25 cellular contexts compared by ENCODE assay signal in genomic region chr2:62597323-62597722, GRCh38.
A peak's percentile ranks its signal among the peaks of the same experiment; 100 is the strongest.
DNase-seq lines count a peak whose midpoint lies in the region; ATAC-seq and TF ChIP-seq lines count a peak whose summit lies in the region.
"Had no signal": no experiment of that assay in that cellular context is flagged by ENCODE, and none has a peak within 500 bp of the region (broad histone marks: within the 10 kb centered on the region; RNA-seq: fewer than 3 reads in every experiment).

No MANE protein-coding gene starts in this region.

- no peaks in the 10 kb centered on the region for H3K9me3 Mint-ChIP-seq in stimulated activated naive CD8-positive, alpha-beta T cell treated with anti-CD3 and anti-CD28 coated beads, Interleukin-15, amount 100 ng/mL, for 72 hours
- H3K9me3 Mint-ChIP-seq: activated T-helper 1 cell treated with anti-CD3 and anti-CD28 coated beads, Interleukin-12 subunit alpha, Interleukin-12 subunit beta, Interleukin-2, Interleukin-4 antibody, amounts not matched to agents 30 ng/mL and 10 ng/mL and 1 ng/mL, durations not matched to agents 14 hours and 24 hours and 36 hours; CD8-positive, alpha-beta T cell; stimulated activated effector memory CD8-positive, alpha-beta T cell treated with anti-CD3 and anti-CD28 coated beads, Interleukin-12 subunit alpha, Interleukin-12 subunit beta, amount 100 ng/mL, for 72 hours had no signal

- H3K27me3 ChIP-seq in right cardiac atrium (ENCODE audit: control insufficient read depth, insufficient read depth) = no peaks in the 10 kb centered on the region
- H3K27me3 ChIP-seq: tibial nerve had no signal

- H3K9me3 ChIP-seq in right cardiac atrium (ENCODE audit: control insufficient read depth, low read length) = no peaks in the 10 kb centered on the region
- H3K9me3 ChIP-seq: lower lobe of right lung, tibial nerve had no signal

- no peak overlapping the region for H3K4me3 Mint-ChIP-seq in stimulated activated naive CD8-positive, alpha-beta T cell treated with anti-CD3 and anti-CD28 coated beads, Interleukin-15, amount 100 ng/mL, for 72 hours
- H3K4me3 Mint-ChIP-seq: activated B cell treated with CpG ODN at 0.5 μM for 24 hours; activated naive CD8-positive, alpha-beta T cell treated with anti-CD3 and anti-CD28 coated beads, Interleukin-2, amount 50 U/mL, for 24 hours; activated T-helper 1 cell treated with anti-CD3 and anti-CD28 coated beads, Interleukin-12 subunit alpha, Interleukin-12 subunit beta, Interleukin-2, Interleukin-4 antibody, amounts not matched to agents 30 ng/mL and 10 ng/mL and 1 ng/mL, durations not matched to agents 14 hours and 24 hours and 36 hours; CD8-positive, alpha-beta T cell; naive thymus-derived CD4-positive, alpha-beta T cell; stimulated activated effector memory CD8-positive, alpha-beta T cell treated with anti-CD3 and anti-CD28 coated beads, Interleukin-12 subunit alpha, Interleukin-12 subunit beta, amount 100 ng/mL, for 72 hours had no signal

- no peak for TF ChIP-seq CTCF in fibroblast of pulmonary artery (IDR thresholded peaks at IDR 0.05; ENCODE audit: low read length, missing control alignments)

- H3K27ac ChIP-seq in right cardiac atrium (ENCODE audit: low read length) = no peak overlapping the region
- H3K27ac ChIP-seq: lower lobe of right lung had no signal

- DNase-seq in EL (peak; percentile 36), SK-N-DZ (ENCODE audit: low spot score) (peak; percentile 92), fibroblast of pulmonary artery (ENCODE audit: low read depth) (peak; percentile 21), skeletal muscle cell (ENCODE audit: low read depth) (peak; percentile 41), NCI-H2029 (lab: John Stamatoyannopoulos, UW) (no peak), right cardiac atrium (no peak)
- no peak for DNase-seq in stimulated activated naive CD8-positive, alpha-beta T cell treated with anti-CD3 and anti-CD28 coated beads, Interleukin-15, amount 100 ng/mL, for 72 hours
- DNase-seq: activated B cell treated with CpG ODN at 0.5 μM for 24 hours; activated CD8-positive, alpha-beta memory T cell treated with anti-CD3 and anti-CD28 coated beads for 24 hours; activated naive CD8-positive, alpha-beta T cell treated with anti-CD3 and anti-CD28 coated beads, Interleukin-2, amount 50 U/mL, for 24 hours; CD8-positive, alpha-beta T cell; central memory CD4-positive, alpha-beta T cell; DMS79; lower lobe of right lung; naive thymus-derived CD4-positive, alpha-beta T cell; NCI-H2081 treated with DMSO at 0.1 percent for 48 hours; NCI-H510A; SHP77; stimulated activated CD4-positive, alpha-beta T cell treated with anti-CD3 and anti-CD28 coated beads, Interleukin-12 subunit alpha, Interleukin-12 subunit beta, amount 100 ng/mL, for 4 hours; T-helper 2 cell had no signal

- H3K4me1 ChIP-seq in right cardiac atrium (ENCODE audit: control insufficient read depth, insufficient read depth, low read length) = no peaks in the 10 kb centered on the region

- no peaks in the 10 kb centered on the region for H3K4me1 Mint-ChIP-seq in stimulated activated naive CD8-positive, alpha-beta T cell treated with anti-CD3 and anti-CD28 coated beads, Interleukin-15, amount 100 ng/mL, for 72 hours
- H3K4me1 Mint-ChIP-seq: naive thymus-derived CD4-positive, alpha-beta T cell; stimulated activated effector memory CD8-positive, alpha-beta T cell treated with anti-CD3 and anti-CD28 coated beads, Interleukin-12 subunit alpha, Interleukin-12 subunit beta, amount 100 ng/mL, for 72 hours had no signal

- intact Hi-C loops in right cardiac atrium (cut with DNase I) = no loop called here

- WGBS in right cardiac atrium = 62% methylated on average over 3 of the region's 3 CpGs

- ATAC-seq in GM21786 (IDR thresholded peaks at IDR 0.05; ENCODE audit: unreplicated experiment) (no peak), right cardiac atrium (no peak)
- ATAC-seq in stimulated activated naive CD8-positive, alpha-beta T cell treated with anti-CD3 and anti-CD28 coated beads, Interleukin-15, amount 100 ng/mL, for 72 hours = no peak
- ATAC-seq: activated naive CD8-positive, alpha-beta T cell treated with anti-CD3 and anti-CD28 coated beads, Interleukin-2, amount 50 U/mL, for 24 hours; CD8-positive, alpha-beta T cell; lower lobe of right lung; naive thymus-derived CD4-positive, alpha-beta T cell; stimulated activated effector memory CD8-positive, alpha-beta T cell treated with anti-CD3 and anti-CD28 coated beads, Interleukin-12 subunit alpha, Interleukin-12 subunit beta, amount 100 ng/mL, for 72 hours had no signal

- H3K27ac Mint-ChIP-seq in stimulated activated naive CD8-positive, alpha-beta T cell treated with anti-CD3 and anti-CD28 coated beads, Interleukin-15, amount 100 ng/mL, for 72 hours = no peak overlapping the region
- H3K27ac Mint-ChIP-seq: activated B cell treated with CpG ODN at 0.5 μM for 24 hours; activated naive CD8-positive, alpha-beta T cell treated with anti-CD3 and anti-CD28 coated beads, Interleukin-2, amount 50 U/mL, for 24 hours; activated T-helper 1 cell treated with anti-CD3 and anti-CD28 coated beads, Interleukin-12 subunit alpha, Interleukin-12 subunit beta, Interleukin-2, Interleukin-4 antibody, amounts not matched to agents 30 ng/mL and 10 ng/mL and 1 ng/mL, durations not matched to agents 14 hours and 24 hours and 36 hours; CD8-positive, alpha-beta T cell; naive thymus-derived CD4-positive, alpha-beta T cell; progenitor cell of endocrine pancreas; stimulated activated effector memory CD8-positive, alpha-beta T cell treated with anti-CD3 and anti-CD28 coated beads, Interleukin-12 subunit alpha, Interleukin-12 subunit beta, amount 100 ng/mL, for 72 hours had no signal

- no peaks in the 10 kb centered on the region for H3K27me3 Mint-ChIP-seq in stimulated activated naive CD8-positive, alpha-beta T cell treated with anti-CD3 and anti-CD28 coated beads, Interleukin-15, amount 100 ng/mL, for 72 hours
- H3K27me3 Mint-ChIP-seq: activated B cell treated with CpG ODN at 0.5 μM for 24 hours; activated naive CD8-positive, alpha-beta T cell treated with anti-CD3 and anti-CD28 coated beads, Interleukin-2, amount 50 U/mL, for 24 hours; progenitor cell of endocrine pancreas had no signal

- no peak overlapping the region for H3K4me3 ChIP-seq in fibroblast of pulmonary artery (replicated peaks; ENCODE audit: low read depth, low read length)
- H3K4me3 ChIP-seq in skeletal muscle cell (ENCODE audit: low read depth, low read length) = no peak overlapping the region
- H3K4me3 ChIP-seq in right cardiac atrium (ENCODE audit: low read length) = no peak overlapping the region
- H3K4me3 ChIP-seq: lower lobe of right lung, tibial nerve had no signal

Comparison
In these comparisons a context has a peak if more than half of its experiments do, and no peak if none do; other contexts are left out.
1. DNase-seq: peak in EL (single experiment), SK-N-DZ (single experiment), fibroblast of pulmonary artery (single experiment) and skeletal muscle cell (single experiment); none in NCI-H2029 (single experiment), stimulated activated naive CD8-positive, alpha-beta T cell treated with anti-CD3 and anti-CD28 coated beads, Interleukin-15, amount 100 ng/mL, for 72 hours (0 of 2) and right cardiac atrium (0 of 3).